In the genomic region with DNA sequence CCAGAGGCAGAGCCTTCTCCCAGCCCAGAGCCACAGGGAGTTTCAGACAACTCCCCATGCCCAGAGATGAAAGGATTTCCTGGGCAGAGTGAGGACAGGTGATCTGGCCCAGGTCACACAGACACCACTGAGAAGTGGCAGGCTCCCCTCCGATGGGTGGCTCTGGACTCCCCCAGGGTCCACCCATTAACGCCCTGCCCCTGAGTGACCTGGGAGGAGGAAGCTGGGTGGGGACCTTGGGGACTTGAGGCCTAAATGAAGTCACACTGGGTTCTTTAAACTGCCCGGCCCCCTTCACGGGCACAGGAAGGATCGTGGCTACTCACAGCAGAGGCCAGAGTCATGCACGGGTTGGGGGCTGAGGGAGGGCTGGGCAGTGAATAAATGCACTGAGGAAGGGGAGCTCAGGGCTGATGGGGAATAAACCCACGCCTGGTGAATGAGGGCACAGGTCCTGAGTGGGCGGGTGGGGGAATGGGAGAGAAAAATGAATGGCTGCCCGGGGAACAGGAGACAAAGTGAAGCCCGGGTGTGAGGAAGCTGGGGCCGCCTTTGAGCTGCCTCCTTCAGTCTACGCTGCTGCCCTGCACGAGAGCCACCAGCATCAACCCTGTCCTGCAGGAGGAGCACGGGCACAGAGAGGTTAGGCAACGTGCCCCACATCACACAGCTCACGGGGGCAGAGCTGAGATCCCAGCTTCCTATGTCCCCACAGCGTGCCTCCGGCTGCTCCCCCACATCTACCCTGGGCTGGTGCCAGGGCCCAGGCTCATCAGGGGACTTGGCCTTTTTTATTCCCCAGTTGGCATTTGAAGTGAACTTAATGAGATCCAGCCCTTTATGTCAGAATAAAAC, we compare ENCODE assay signal across 20 cellular contexts.
"Had no signal": no experiment of that assay in that cellular context is flagged by ENCODE, and none has a peak within 500 bp of the region (broad histone marks: within the 10 kb centered on the region; RNA-seq: fewer than 3 reads in every experiment).

No MANE protein-coding gene starts in this region.

- H3K27ac ChIP-seq: gastrocnemius medialis, left ventricle myocardium inferior, testis, upper lobe of right lung, VCaP had no signal

- H3K27ac Mint-ChIP-seq: activated CD4-positive, alpha-beta memory T cell treated with anti-CD3 and anti-CD28 coated beads, Interleukin-2, amount 10 ng/mL, durations not matched to agents 7 days and 5 days; activated CD4-positive, alpha-beta T cell treated with anti-CD3 and anti-CD28 coated beads for 36 hours; activated naive CD8-positive, alpha-beta T cell treated with anti-CD3 and anti-CD28 coated beads, Interleukin-2, amount 10 ng/mL, durations not matched to agents 7 days and 5 days; activated T-helper 1 cell treated with anti-CD3 and anti-CD28 coated beads, Interleukin-12 subunit alpha, Interleukin-12 subunit beta, Interleukin-2, Interleukin-4 antibody, amounts not matched to agents 30 ng/mL and 10 ng/mL and 1 ng/mL, durations not matched to agents 14 hours and 24 hours and 36 hours; dendritic cell treated with granulocyte-macrophage colony-stimulating factor and Interleukin-4, amounts not matched to agents 40 ng/mL and 50 ng/mL, for 4 days; memory B cell; progenitor cell of endocrine pancreas had no signal

- H3K36me3 ChIP-seq: gastrocnemius medialis, left ventricle myocardium inferior, upper lobe of right lung had no signal

- H3K4me1 Mint-ChIP-seq: activated CD4-positive, alpha-beta memory T cell treated with anti-CD3 and anti-CD28 coated beads, Interleukin-2, amount 10 ng/mL, durations not matched to agents 7 days and 5 days; activated CD4-positive, alpha-beta T cell treated with anti-CD3 and anti-CD28 coated beads for 36 hours; activated naive CD8-positive, alpha-beta T cell treated with anti-CD3 and anti-CD28 coated beads, Interleukin-2, amount 10 ng/mL, durations not matched to agents 7 days and 5 days; naive thymus-derived CD8-positive, alpha-beta T cell; stimulated activated naive CD8-positive, alpha-beta T cell treated with anti-CD3 and anti-CD28 coated beads, Interleukin-15, amount 100 ng/mL, for 72 hours had no signal

- DNase-seq: activated CD4-positive, alpha-beta memory T cell treated with anti-CD3 and anti-CD28 coated beads, Interleukin-2, amount 10 ng/mL, durations not matched to agents 7 days and 5 days; activated CD4-positive, alpha-beta T cell treated with anti-CD3 and anti-CD28 coated beads for 36 hours; activated naive CD8-positive, alpha-beta T cell treated with anti-CD3 and anti-CD28 coated beads, Interleukin-2, amount 10 ng/mL, durations not matched to agents 7 days and 5 days; erythroblast; gastrocnemius medialis; left ventricle myocardium inferior; occipital lobe; right cardiac atrium; stimulated activated naive CD8-positive, alpha-beta T cell treated with anti-CD3 and anti-CD28 coated beads, Interleukin-15, amount 100 ng/mL, for 72 hours; testis; upper lobe of right lung had no signal

- H3K9me3 ChIP-seq: gastrocnemius medialis, testis, upper lobe of right lung had no signal

- H3K4me1 ChIP-seq: gastrocnemius medialis, left ventricle myocardium inferior, testis, upper lobe of right lung had no signal

- ATAC-seq: activated CD4-positive, alpha-beta T cell treated with anti-CD3 and anti-CD28 coated beads for 36 hours; gastrocnemius medialis; naive thymus-derived CD8-positive, alpha-beta T cell; right cardiac atrium; stimulated activated naive CD8-positive, alpha-beta T cell treated with anti-CD3 and anti-CD28 coated beads, Interleukin-15, amount 100 ng/mL, for 72 hours; upper lobe of right lung had no signal

- H3K9me3 Mint-ChIP-seq: activated CD4-positive, alpha-beta memory T cell treated with anti-CD3 and anti-CD28 coated beads, Interleukin-2, amount 10 ng/mL, durations not matched to agents 7 days and 5 days; activated naive CD8-positive, alpha-beta T cell treated with anti-CD3 and anti-CD28 coated beads, Interleukin-2, amount 10 ng/mL, durations not matched to agents 7 days and 5 days; activated T-helper 1 cell treated with anti-CD3 and anti-CD28 coated beads, Interleukin-12 subunit alpha, Interleukin-12 subunit beta, Interleukin-2, Interleukin-4 antibody, amounts not matched to agents 30 ng/mL and 10 ng/mL and 1 ng/mL, durations not matched to agents 14 hours and 24 hours and 36 hours; dendritic cell treated with granulocyte-macrophage colony-stimulating factor and Interleukin-4, amounts not matched to agents 40 ng/mL and 50 ng/mL, for 4 days; memory B cell; stimulated activated naive CD8-positive, alpha-beta T cell treated with anti-CD3 and anti-CD28 coated beads, Interleukin-15, amount 100 ng/mL, for 72 hours had no signal

- H3K4me3 Mint-ChIP-seq: activated CD4-positive, alpha-beta memory T cell treated with anti-CD3 and anti-CD28 coated beads, Interleukin-2, amount 10 ng/mL, durations not matched to agents 7 days and 5 days; activated CD4-positive, alpha-beta T cell treated with anti-CD3 and anti-CD28 coated beads for 36 hours; activated naive CD8-positive, alpha-beta T cell treated with anti-CD3 and anti-CD28 coated beads, Interleukin-2, amount 10 ng/mL, durations not matched to agents 7 days and 5 days; activated T-helper 1 cell treated with anti-CD3 and anti-CD28 coated beads, Interleukin-12 subunit alpha, Interleukin-12 subunit beta, Interleukin-2, Interleukin-4 antibody, amounts not matched to agents 30 ng/mL and 10 ng/mL and 1 ng/mL, durations not matched to agents 14 hours and 24 hours and 36 hours; brain; dendritic cell treated with granulocyte-macrophage colony-stimulating factor and Interleukin-4, amounts not matched to agents 40 ng/mL and 50 ng/mL, for 4 days; memory B cell; naive thymus-derived CD8-positive, alpha-beta T cell; stimulated activated naive CD8-positive, alpha-beta T cell treated with anti-CD3 and anti-CD28 coated beads, Interleukin-15, amount 100 ng/mL, for 72 hours had no signal

- H3K36me3 Mint-ChIP-seq: activated naive CD8-positive, alpha-beta T cell treated with anti-CD3 and anti-CD28 coated beads, Interleukin-2, amount 10 ng/mL, durations not matched to agents 7 days and 5 days; brain; memory B cell; naive thymus-derived CD8-positive, alpha-beta T cell had no signal

- FAIRE-seq: keratinocyte had no signal

- H3K4me3 ChIP-seq: gastrocnemius medialis, left ventricle myocardium inferior, smooth muscle cell, testis, upper lobe of right lung had no signal
